Comparison of ENCODE assay signal across 15 cellular contexts in genomic region chr1:228765543-228765942, GRCh38. TPM values are rescaled to one million over a fixed set of nuclear protein-coding genes. Genes with fewer than 3 reads are reported as not detected.
DNase-seq lines count a peak whose midpoint lies in the region; ATAC-seq and TF ChIP-seq lines count a peak whose summit lies in the region.
"Had no signal": no experiment of that assay in that cellular context is flagged by ENCODE, and none has a peak within 500 bp of the region (broad histone marks: within the 10 kb centered on the region; RNA-seq: fewer than 3 reads in every experiment).

No MANE protein-coding gene starts in this region.

- H3K36me3 ChIP-seq in transverse colon = no peaks in the 10 kb centered on the region
- H3K36me3 ChIP-seq: BE2C had no signal

- no peaks in the 10 kb centered on the region for H3K27me3 ChIP-seq in transverse colon
- H3K27me3 ChIP-seq: BE2C had no signal

- H3K27ac ChIP-seq in transverse colon = no peak overlapping the region

- peaks cover 8% of the 10 kb centered on the region for H3K4me1 Mint-ChIP-seq in T-helper 17 cell
- peaks cover 31% of the 10 kb centered on the region for H3K4me1 Mint-ChIP-seq in central memory CD8-positive, alpha-beta T cell

- WGBS in transverse colon (ENCODE audit: low coverage in 1 of 2), 2 donors = 67% methylated on average over 7 of the region's 7 CpGs; no CpG with 5 or more reads in 1 of the 2 donors

- intact Hi-C loops in transverse colon (cut with DNase I; ENCODE audit: low total_unique reads) = no loop called here

- no peaks in the 10 kb centered on the region for H3K9me3 ChIP-seq in T-helper 17 cell (ENCODE audit: control insufficient read depth, low read length, poor library complexity, severe bottlenecking)
- no peaks in the 10 kb centered on the region for H3K9me3 ChIP-seq in transverse colon
- H3K9me3 ChIP-seq: BE2C had no signal

- TF ChIP-seq EP300 in transverse colon (IDR thresholded peaks at IDR 0.05; ENCODE audit: low read depth) = no peak

- no peak overlapping the region for H3K4me3 ChIP-seq in transverse colon

- H3K9me3 Mint-ChIP-seq in central memory CD8-positive, alpha-beta T cell = no peaks in the 10 kb centered on the region
- H3K9me3 Mint-ChIP-seq: activated B cell treated with CpG ODN at 0.5 μM for 24 hours; activated naive CD4-positive, alpha-beta T cell treated with anti-CD3 and anti-CD28 coated beads, Interleukin-2, amount 50 U/mL, for 24 hours had no signal

- no peak for TF ChIP-seq CTCF in transverse colon (IDR thresholded peaks at IDR 0.05)

- TF ChIP-seq POLR2A in transverse colon (IDR thresholded peaks at IDR 0.05) = no peak

- no peak for ATAC-seq in T-helper 17 cell
- ATAC-seq in central memory CD8-positive, alpha-beta T cell (replicated peaks; ENCODE audit: extremely low read depth, poor library complexity, severe bottlenecking) = peak; percentile 68
- ATAC-seq: SK-N-SH treated with all-trans-retinoic acid at 6 μM for 48 hours had no signal

- DNase-seq in stimulated activated CD4-positive, alpha-beta T cell treated with anti-CD3 and anti-CD28 coated beads, Interleukin-1b, Interleukin-23, amount 100 ng/mL, for 48 hours = peak; percentile 3
- DNase-seq in stimulated activated CD4-positive, alpha-beta T cell treated with anti-CD3 and anti-CD28 coated beads, Interleukin-4, amount 100 ng/mL, for 4 hours = no peak
- DNase-seq in T-helper 17 cell = no peak
- DNase-seq in central memory CD8-positive, alpha-beta T cell (ENCODE audit: low spot score in 2 of 2) = no peak
- DNase-seq in transverse colon = peak; percentile 63
- no peak for DNase-seq in NCI-H446 treated with DMSO at 0.1 percent for 48 hours (lab: John Stamatoyannopoulos, UW)
- no peak for DNase-seq in CD1c-positive myeloid dendritic cell (ENCODE audit: extremely low spot score)
- no peak for DNase-seq in cerebellar cortex (ENCODE audit: low spot score)
- DNase-seq: activated B cell treated with CpG ODN at 0.5 μM for 24 hours, BE2C, EL, NCI-H2171, OCI-M1 had no signal

- in situ Hi-C loops in transverse colon (cut with MboI; ENCODE audit: low pct_ligation_motif_present in 1 of 4, low pct_unique_long_range_greater_than_20kb in 1 of 4, low sequenced_read_pairs in 3 of 4) = no loop called here

- H3K36me3 Mint-ChIP-seq in T-helper 17 cell (ENCODE audit: low read depth) = peaks cover 4% of the 10 kb centered on the region
- H3K36me3 Mint-ChIP-seq in central memory CD8-positive, alpha-beta T cell (ENCODE audit: insufficient read depth) = no peaks in the 10 kb centered on the region
- H3K36me3 Mint-ChIP-seq: activated naive CD4-positive, alpha-beta T cell treated with anti-CD3 and anti-CD28 coated beads, Interleukin-2, amount 50 U/mL, for 24 hours had no signal

- H3K27ac Mint-ChIP-seq in T-helper 17 cell = peak overlapping the region; percentile 34
- H3K27ac Mint-ChIP-seq in central memory CD8-positive, alpha-beta T cell (ENCODE audit: low read depth) = peak overlapping the region; percentile 85
- H3K27ac Mint-ChIP-seq: activated B cell treated with CpG ODN at 0.5 μM for 24 hours; activated naive CD4-positive, alpha-beta T cell treated with anti-CD3 and anti-CD28 coated beads, Interleukin-2, amount 50 U/mL, for 24 hours had no signal

- H3K27me3 Mint-ChIP-seq in T-helper 17 cell = no peaks in the 10 kb centered on the region
- H3K27me3 Mint-ChIP-seq in central memory CD8-positive, alpha-beta T cell = no peaks in the 10 kb centered on the region
- H3K27me3 Mint-ChIP-seq: activated naive CD4-positive, alpha-beta T cell treated with anti-CD3 and anti-CD28 coated beads, Interleukin-2, amount 50 U/mL, for 24 hours had no signal

- no peak overlapping the region for H3K4me3 Mint-ChIP-seq in T-helper 17 cell
- no peak overlapping the region for H3K4me3 Mint-ChIP-seq in central memory CD8-positive, alpha-beta T cell
- H3K4me3 Mint-ChIP-seq: activated B cell treated with CpG ODN at 0.5 μM for 24 hours; activated naive CD4-positive, alpha-beta T cell treated with anti-CD3 and anti-CD28 coated beads, Interleukin-2, amount 50 U/mL, for 24 hours had no signal

- H3K4me1 ChIP-seq in transverse colon = peaks cover 0 to 6% (median 3%) of the 10 kb centered on the region in 4 donors

RNA-seq across cellular contexts. Expression of gene RHOU, which starts 30.3 kb away (rescaled TPM):
- total RNA-seq in T-helper 17 cell = 1 to 10 TPM; 1.5 to 2.0 TPM
- total RNA-seq in transverse colon = 10 to 100 TPM; 32.0 to 62.5 (median 38.4) TPM

Comparison
In these comparisons a context has a peak if more than half of its experiments do, and no peak if none do; other contexts are left out.
1. DNase-seq: peak in stimulated activated CD4-positive, alpha-beta T cell treated with anti-CD3 and anti-CD28 coated beads, Interleukin-1b, Interleukin-23, amount 100 ng/mL, for 48 hours (single experiment) and transverse colon (single experiment); none in stimulated activated CD4-positive, alpha-beta T cell treated with anti-CD3 and anti-CD28 coated beads, Interleukin-4, amount 100 ng/mL, for 4 hours (0 of 2), T-helper 17 cell (0 of 3), central memory CD8-positive, alpha-beta T cell (0 of 2), NCI-H446 treated with DMSO at 0.1 percent for 48 hours (single experiment), CD1c-positive myeloid dendritic cell (single experiment) and cerebellar cortex (single experiment).
2. RNA of gene RHOU, which starts 30.3 kb away (total RNA-seq): 32.0 to 62.5 TPM in transverse colon; 1.5 to 2.0 TPM in T-helper 17 cell; every median in the first group is over 10 times any median in the second.